In the genomic region with DNA sequence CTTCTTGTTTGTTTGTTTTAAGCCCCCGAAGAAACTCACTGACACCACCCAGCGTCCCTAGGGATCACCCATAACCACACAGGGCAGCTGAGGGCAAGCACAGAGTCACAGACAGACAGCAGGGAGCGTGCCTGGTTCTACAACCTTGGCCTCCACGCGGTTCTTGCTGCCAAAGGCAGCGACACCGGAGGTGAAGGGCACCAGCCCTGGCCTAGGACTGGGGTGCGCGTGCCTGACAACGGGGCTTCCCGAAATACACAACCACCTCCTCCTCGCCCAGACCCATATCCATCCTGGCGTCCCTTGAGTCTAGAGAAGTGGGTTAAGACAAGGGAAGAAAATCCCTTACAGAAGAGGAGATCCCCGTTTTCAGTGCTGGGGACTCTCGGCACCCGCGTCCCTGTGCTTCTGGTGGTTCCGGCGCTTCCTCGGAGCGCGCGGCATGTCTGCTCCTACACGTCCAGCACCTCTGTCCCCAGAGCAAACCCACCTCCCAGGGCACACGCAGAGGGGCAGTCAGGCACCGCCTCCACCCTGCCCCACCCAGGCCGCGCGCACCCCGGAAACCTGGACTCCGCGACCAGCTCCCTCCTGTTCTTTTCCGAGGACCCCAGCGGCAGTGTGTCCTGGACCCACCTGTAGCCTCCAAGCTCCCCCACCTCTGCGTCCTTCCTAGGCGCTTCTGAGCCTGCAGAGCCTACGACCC, we compare ENCODE assay signal across 8 cellular contexts. TPM values are rescaled to one million over a fixed set of nuclear protein-coding genes. Genes with fewer than 3 reads are reported as not detected.
DNase-seq lines count a peak whose midpoint lies in the region; ATAC-seq and TF ChIP-seq lines count a peak whose summit lies in the region.

No MANE protein-coding gene starts in this region.

- POLR2A ChIA-PET in RWPE1 (lab: Yijun Ruan, JAX; ENCODE audit: low non-redundant PET) = no interaction called here

- peak; percentile 17 for ATAC-seq in HG02678 (IDR thresholded peaks at IDR 0.05; ENCODE audit: unreplicated experiment)

- H3K27ac ChIP-seq in RWPE1 = no peak overlapping the region
- H3K27ac ChIP-seq in right atrium auricular region = peak overlapping the region; percentile 81 to 85
- H3K27ac ChIP-seq in sigmoid colon = peak overlapping the region; percentile 63 to 91 (median 68)

- DNase-seq in GM13977 (ENCODE audit: low spot score) = peak; percentile 60
- peak; percentile 5 for DNase-seq in RWPE1 (ENCODE audit: low spot score)
- peak; percentile 59 for DNase-seq in activated naive CD4-positive, alpha-beta T cell treated with anti-CD3 and anti-CD28 coated beads, Interleukin-2, amount 50 U/mL, for 16 hours
- peak; percentile 66 for DNase-seq in right atrium auricular region (ENCODE audit: low spot score)
- DNase-seq in sigmoid colon = peak; percentile 69
- no peak for DNase-seq in NCI-H526 treated with DMSO at 0.1 percent for 48 hours (lab: John Stamatoyannopoulos, UW)
- no peak for DNase-seq in NCI-H2171 treated with DMSO at 0.1 percent for 48 hours (lab: John Stamatoyannopoulos, UW)

- H3K4me1 ChIP-seq in right atrium auricular region = peaks cover 0 to 81% of the 10 kb centered on the region in 2 donors
- peaks cover 0 to 21% (median 13%) of the 10 kb centered on the region in 4 donors for H3K4me1 ChIP-seq in sigmoid colon

- TF ChIP-seq CTCF in GM13977 (IDR thresholded peaks at IDR 0.05; ENCODE audit: extremely low read depth, insufficient read depth, missing control alignments) = no peak
- no peak for TF ChIP-seq CTCF in RWPE1 (conservative IDR thresholded peaks at IDR 0.05; ENCODE audit: low read depth)
- no peak for TF ChIP-seq CTCF in right atrium auricular region (IDR thresholded peaks at IDR 0.05)
- TF ChIP-seq CTCF in sigmoid colon (IDR thresholded peaks at IDR 0.05) = no peak

- H3K4me3 ChIP-seq in right atrium auricular region = peak overlapping the region; percentile 60 to 73
- H3K4me3 ChIP-seq in sigmoid colon = peak overlapping the region; percentile 39 to 73 (median 54)

- TF ChIP-seq EP300 in sigmoid colon (IDR thresholded peaks at IDR 0.05) = no peak

- intact Hi-C loops in sigmoid colon (cut with DNase I) = loop anchor here (10.0 kb wide), 1 partner anchor 218 kb away; no protein-coding TSS in a partner anchor

- H3K36me3 ChIP-seq in right atrium auricular region (no peaks in the 10 kb centered on the region), sigmoid colon (no peaks in the 10 kb centered on the region)

- in situ Hi-C loops in GM13977 (cut with MboI; ENCODE audit: low pct_unique_long_range_greater_than_20kb, low sequenced_read_pairs, unreplicated experiment) = no loop called here

- CTCF ChIA-PET in RWPE1 (lab: Yijun Ruan, JAX) = interaction anchor here (0.7 kb wide), 1 partner anchor 12 kb away, joined by 3 read pairs; no protein-coding TSS in a partner anchor

- H3K27me3 ChIP-seq in right atrium auricular region (no peaks in the 10 kb centered on the region), sigmoid colon (peaks cover 0 to 33% (median 0%) of the 10 kb centered on the region in 3 donors)

- TF ChIP-seq POLR2A in sigmoid colon (IDR thresholded peaks at IDR 0.05) = no peak

- no peaks in the 10 kb centered on the region for H3K9me3 ChIP-seq in right atrium auricular region
- H3K9me3 ChIP-seq in sigmoid colon = no peaks in the 10 kb centered on the region

- WGBS in sigmoid colon, 2 donors = 3 to 9% methylated on average over 37 of the region's 37 CpGs

RNA-seq across cellular contexts. Expression of a gene that starts 0.9 kb away (rescaled TPM):
- total RNA-seq in right atrium auricular region = 10 to 100 TPM; 15.9 to 33.6 TPM
- 10 to 100 TPM; 12.1 to 26.0 (median 18.6) TPM for total RNA-seq in sigmoid colon
- 10 to 100 TPM; 10.9 to 26.4 (median 22.2) TPM for polyA plus RNA-seq in sigmoid colon

Comparison
In these comparisons a context has a peak if more than half of its experiments do, and no peak if none do; other contexts are left out.
1. DNase-seq: peak in GM13977 (single experiment), RWPE1 (single experiment), activated naive CD4-positive, alpha-beta T cell treated with anti-CD3 and anti-CD28 coated beads, Interleukin-2, amount 50 U/mL, for 16 hours (single experiment), right atrium auricular region (single experiment) and sigmoid colon (single experiment); none in NCI-H526 treated with DMSO at 0.1 percent for 48 hours (single experiment) and NCI-H2171 treated with DMSO at 0.1 percent for 48 hours (single experiment).